In the genomic region with DNA sequence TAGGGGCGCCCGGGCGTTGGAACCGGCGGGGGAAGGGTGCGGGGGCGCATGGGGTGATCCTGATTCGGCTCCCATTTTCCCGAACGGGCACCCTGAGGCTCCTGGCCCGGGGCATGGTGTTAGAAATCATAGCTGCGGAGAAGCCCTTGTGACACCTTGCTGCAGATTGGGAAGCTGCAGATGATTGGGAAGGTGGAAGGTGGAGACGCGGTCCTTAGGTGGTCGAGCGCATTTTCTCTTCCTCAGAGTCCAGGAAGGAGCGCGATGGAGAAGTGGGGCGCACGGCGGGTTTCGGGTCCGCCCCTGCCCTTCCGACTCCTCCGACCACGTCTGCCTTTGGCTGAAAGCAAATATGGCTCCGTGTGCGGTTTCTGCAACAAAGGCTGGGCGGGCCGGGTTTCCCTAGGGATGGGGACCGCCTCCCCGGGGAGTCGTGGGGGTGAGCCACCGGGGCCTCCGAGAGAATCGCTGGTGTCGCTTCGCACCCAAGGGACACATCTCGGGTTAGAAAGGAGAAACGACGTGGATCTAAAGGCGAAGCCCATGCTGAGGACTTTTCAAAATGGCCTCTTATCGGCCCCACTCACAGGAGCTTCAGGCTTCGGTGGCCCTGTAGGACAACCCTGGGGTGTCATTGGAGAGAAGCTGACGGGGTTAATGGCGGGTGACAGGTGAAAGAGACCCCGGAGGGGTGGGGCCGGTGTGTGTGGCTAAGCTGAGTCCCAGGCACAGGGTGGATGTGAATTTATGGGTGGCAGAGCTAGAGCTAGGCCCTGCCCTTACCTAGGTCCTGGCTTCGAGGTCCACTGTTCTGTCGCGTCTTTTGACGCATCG, we compare ENCODE assay signal across 1 cellular context.
A peak's percentile ranks its signal among the peaks of the same experiment; 100 is the strongest.
TF ChIP-seq lines count a peak whose summit lies in the region.

No MANE protein-coding gene starts in this region.

TF ChIP-seq in A549, 52 proteins besides CTCF, POLR2A, EP300 and RAD21 (continued from another document):
- TF ChIP-seq, protein P1, sequence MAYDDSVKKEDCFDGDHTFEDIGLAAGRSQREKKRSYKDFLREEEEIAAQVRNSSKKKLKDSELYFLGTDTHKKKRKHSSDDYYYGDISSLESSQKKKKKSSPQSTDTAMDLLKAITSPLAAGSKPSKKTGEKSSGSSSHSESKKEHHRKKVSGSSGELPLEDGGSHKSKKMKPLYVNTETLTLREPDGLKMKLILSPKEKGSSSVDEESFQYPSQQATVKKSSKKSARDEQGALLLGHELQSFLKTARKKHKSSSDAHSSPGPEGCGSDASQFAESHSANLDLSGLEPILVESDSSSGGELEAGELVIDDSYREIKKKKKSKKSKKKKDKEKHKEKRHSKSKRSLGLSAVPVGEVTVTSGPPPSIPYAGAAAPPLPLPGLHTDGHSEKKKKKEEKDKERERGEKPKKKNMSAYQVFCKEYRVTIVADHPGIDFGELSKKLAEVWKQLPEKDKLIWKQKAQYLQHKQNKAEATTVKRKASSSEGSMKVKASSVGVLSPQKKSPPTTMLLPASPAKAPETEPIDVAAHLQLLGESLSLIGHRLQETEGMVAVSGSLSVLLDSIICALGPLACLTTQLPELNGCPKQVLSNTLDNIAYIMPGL (CRISPR knock-in tag; IDR thresholded peaks at IDR 0.05; ENCODE audit: borderline replicate concordance): 0 out of 2 replicates have a peak, but pooled peaks have one; percentile 36
- peak; percentile 16; the same call in 1 of the 2 replicates for TF ChIP-seq ZSCAN20 (CRISPR knock-in tag; IDR thresholded peaks at IDR 0.05)
- 0 out of 2 replicates have a peak, but pooled peaks have one; percentile 36 for TF ChIP-seq FOXS1 (CRISPR knock-in tag; IDR thresholded peaks at IDR 0.05)
- peak; percentile 75 for TF ChIP-seq EHF (CRISPR knock-in tag; IDR thresholded peaks at IDR 0.05)
- TF ChIP-seq, protein P2, sequence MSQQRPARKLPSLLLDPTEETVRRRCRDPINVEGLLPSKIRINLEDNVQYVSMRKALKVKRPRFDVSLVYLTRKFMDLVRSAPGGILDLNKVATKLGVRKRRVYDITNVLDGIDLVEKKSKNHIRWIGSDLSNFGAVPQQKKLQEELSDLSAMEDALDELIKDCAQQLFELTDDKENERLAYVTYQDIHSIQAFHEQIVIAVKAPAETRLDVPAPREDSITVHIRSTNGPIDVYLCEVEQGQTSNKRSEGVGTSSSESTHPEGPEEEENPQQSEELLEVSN (IDR thresholded peaks at IDR 0.05; ENCODE audit: borderline replicate concordance, low read depth): peak; percentile 64
- TF ChIP-seq HOXA7 (CRISPR knock-in tag; IDR thresholded peaks at IDR 0.05): peak; percentile 87
- TF ChIP-seq, protein P3, sequence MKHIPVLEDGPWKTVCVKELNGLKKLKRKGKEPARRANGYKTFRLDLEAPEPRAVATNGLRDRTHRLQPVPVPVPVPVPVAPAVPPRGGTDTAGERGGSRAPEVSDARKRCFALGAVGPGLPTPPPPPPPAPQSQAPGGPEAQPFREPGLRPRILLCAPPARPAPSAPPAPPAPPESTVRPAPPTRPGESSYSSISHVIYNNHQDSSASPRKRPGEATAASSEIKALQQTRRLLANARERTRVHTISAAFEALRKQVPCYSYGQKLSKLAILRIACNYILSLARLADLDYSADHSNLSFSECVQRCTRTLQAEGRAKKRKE (CRISPR knock-in tag; IDR thresholded peaks at IDR 0.05; ENCODE audit: low read depth): peak; percentile 83; the same call in 1 of the 2 replicates
- 0 out of 3 replicates have a peak, but pooled peaks have one; percentile 4 for TF ChIP-seq SMC3 (IDR thresholded peaks at IDR 0.05)
- TF ChIP-seq HOXB5 (CRISPR knock-in tag; IDR thresholded peaks at IDR 0.05): peak; percentile 75; the same call in 1 of the 2 replicates
- TF ChIP-seq RARB (CRISPR knock-in tag; IDR thresholded peaks at IDR 0.05): peak; percentile 20; the same call in 1 of the 2 replicates
- TF ChIP-seq, protein P4, sequence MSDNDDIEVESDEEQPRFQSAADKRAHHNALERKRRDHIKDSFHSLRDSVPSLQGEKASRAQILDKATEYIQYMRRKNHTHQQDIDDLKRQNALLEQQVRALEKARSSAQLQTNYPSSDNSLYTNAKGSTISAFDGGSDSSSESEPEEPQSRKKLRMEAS (IDR thresholded peaks at IDR 0.05): peak; percentile 30
